Comparison of ENCODE assay signal across 11 cellular contexts in the genomic region with DNA sequence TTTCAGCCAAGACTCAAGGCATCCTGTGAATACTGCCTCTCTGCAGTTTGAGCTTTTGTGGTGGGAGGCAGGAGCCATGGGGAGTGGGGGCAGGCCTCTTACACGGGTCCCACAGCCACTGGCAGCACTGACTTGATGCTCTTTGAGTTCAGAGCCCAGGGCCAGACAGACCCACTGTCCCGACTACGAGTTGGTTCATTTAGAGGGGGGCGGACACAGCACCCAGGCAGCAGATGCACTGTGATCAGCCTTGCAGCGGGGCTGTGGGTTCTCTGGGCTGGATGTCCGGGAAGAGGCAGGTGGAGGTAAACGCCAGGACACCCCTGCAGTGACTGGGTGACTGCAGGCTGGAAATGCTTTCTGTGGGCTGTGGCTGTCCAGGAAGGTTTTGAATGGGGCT.
A peak's percentile ranks its signal among the peaks of the same experiment; 100 is the strongest.
DNase-seq lines count a peak whose midpoint lies in the region; ATAC-seq, FAIRE-seq and TF ChIP-seq lines count a peak whose summit lies in the region.
"Had no signal": no experiment of that assay in that cellular context is flagged by ENCODE, and none has a peak within 500 bp of the region (broad histone marks: within the 10 kb centered on the region; RNA-seq: fewer than 3 reads in every experiment).

No MANE protein-coding gene starts in this region.

- ATAC-seq in pancreas: no peak

- in situ Hi-C loops in GM13976 (cut with MboI; ENCODE audit: low sequenced_read_pairs, unreplicated experiment): no loop called here

- peak overlapping the region; percentile 64 for H3K27ac Mint-ChIP-seq in endodermal cell

- POLR2A ChIA-PET in HEK293 (lab: Yijun Ruan, JAX): no interaction called here

- 85 to 94% methylated on average over 6 to 7 of the region's 7 CpGs for WGBS in endodermal cell (ENCODE audit: insufficient coverage in 1 of 2, insufficient read length in 1 of 2), 2 experiments
- 47 to 49% methylated on average over 7 of the region's 7 CpGs for WGBS in pancreas, 2 donors

- peaks cover 49% of the 10 kb centered on the region for H3K4me1 Mint-ChIP-seq in endodermal cell

- H3K9me3 Mint-ChIP-seq in endodermal cell: no peaks in the 10 kb centered on the region
- H3K9me3 Mint-ChIP-seq: activated CD4-positive, alpha-beta memory T cell treated with anti-CD3 and anti-CD28 coated beads for 36 hours had no signal

- H3K4me3 Mint-ChIP-seq in endodermal cell: no peak overlapping the region

- peaks cover 83 to 91% (median 84%) of the 10 kb centered on the region in 11 experiments for H4K20me1 ChIP-seq in BLaER1 treated with 17β-estradiol and CSF1 and Interleukin-3, amounts not matched to agents 10 nM and 100 nM

- DNase-seq in endodermal cell (no peak), pancreas (peak in 1 of 6 donors; percentile 60), NCI-H2227 treated with DMSO at 0.1 percent for 48 hours (lab: John Stamatoyannopoulos, UW) (no peak), GM13976 (ENCODE audit: low spot score) (no peak), SHP77 treated with DMSO at 0.1 percent for 48 hours (lab: John Stamatoyannopoulos, UW) (no peak)
- DNase-seq in stimulated activated CD4-positive, alpha-beta T cell treated with anti-CD3 and anti-CD28 coated beads, Interleukin-2, amount 100 ng/mL, for 48 hours: no peak
- DNase-seq: activated CD4-positive, alpha-beta memory T cell treated with anti-CD3 and anti-CD28 coated beads for 36 hours; amniotic stem cell; stimulated activated CD4-positive, alpha-beta T cell treated with anti-CD3 and anti-CD28 coated beads, Interleukin-1b, Interleukin-23, amount 100 ng/mL, for 48 hours had no signal

- TF ChIP-seq CTCF in HEK293 (tag by site-specific recombination; IDR thresholded peaks at IDR 0.05): no peak
- no peak for TF ChIP-seq CTCF in endodermal cell (conservative IDR thresholded peaks at IDR 0.05)
- no peak for TF ChIP-seq CTCF in pancreas (IDR thresholded peaks at IDR 0.05)
- TF ChIP-seq CTCF in GM13976 (IDR thresholded peaks at IDR 0.05; ENCODE audit: borderline replicate concordance, control extremely low read depth, extremely low read depth, insufficient read depth, missing control alignments): no peak

- H3K36me3 Mint-ChIP-seq in endodermal cell (ENCODE audit: low read depth): no peaks in the 10 kb centered on the region

- H3K4me3 ChIP-seq in BLaER1 treated with 17β-estradiol and CSF1 and Interleukin-3, amounts not matched to agents 10 nM and 100 nM: no peak overlapping the region
- H3K4me3 ChIP-seq in HEK293 (ENCODE audit: low read depth, low read length) (no peak overlapping the region), endodermal cell (ENCODE audit: low read length) (no peak overlapping the region), pancreas (no peak overlapping the region)

- no peaks in the 10 kb centered on the region for H3K9me3 ChIP-seq in BLaER1 treated with 17β-estradiol and CSF1 and Interleukin-3, amounts not matched to agents 10 nM and 100 nM (replicated peaks in 1 of 11)
- no peaks in the 10 kb centered on the region for H3K9me3 ChIP-seq in HEK293 (ENCODE audit: control insufficient read depth, insufficient read depth, low read depth, low read length)
- H3K9me3 ChIP-seq in endodermal cell (ENCODE audit: control insufficient read depth, low read length): no peaks in the 10 kb centered on the region
- no peaks in the 10 kb centered on the region for H3K9me3 ChIP-seq in pancreas

- no peaks in the 10 kb centered on the region for H3K27me3 ChIP-seq in BLaER1 treated with 17β-estradiol and CSF1 and Interleukin-3, amounts not matched to agents 10 nM and 100 nM
- no peaks in the 10 kb centered on the region for H3K27me3 ChIP-seq in endodermal cell (ENCODE audit: control insufficient read depth, insufficient read depth, low read length, poor library complexity, severe bottlenecking)
- H3K27me3 ChIP-seq in pancreas: peaks cover 0 to 6% (median 0%) of the 10 kb centered on the region in 4 donors

- peaks cover 82 to 85% (median 84%) of the 10 kb centered on the region in 10 experiments for H3K4me1 ChIP-seq in BLaER1 treated with 17β-estradiol and CSF1 and Interleukin-3, amounts not matched to agents 10 nM and 100 nM
- H3K4me1 ChIP-seq in HEK293 (ENCODE audit: control insufficient read depth, insufficient read depth, low read length) (peaks cover 11% of the 10 kb centered on the region), endodermal cell (ENCODE audit: control insufficient read depth, insufficient read depth, low read length) (peaks cover 19% of the 10 kb centered on the region), pancreas (peaks cover 29 to 50% (median 30%) of the 10 kb centered on the region in 3 donors)

- H3K9ac ChIP-seq in BLaER1 treated with 17β-estradiol and CSF1 and Interleukin-3, amounts not matched to agents 10 nM and 100 nM: peak overlapping the region in 6 of 11 experiments; percentile 4 to 92 (median 54); a peak in 3 of 22 replicates
- H3K9ac ChIP-seq in endodermal cell (ENCODE audit: extremely low read depth, low read length, poor library complexity, severe bottlenecking): no peak overlapping the region

- CTCF ChIA-PET in HEK293 (lab: Yijun Ruan, JAX): interaction anchor here (0.6 to 0.8 kb wide), 2 partner anchors 22 to 50 kb away, joined by 3 to 4 read pairs; no protein-coding TSS in a partner anchor

- intact Hi-C loops in pancreas (cut with DNase I): no loop called here

- no peak for FAIRE-seq in pancreas (lab: Jason Lieb, UNC)

- peaks cover 0 to 20% (median 0%) of the 10 kb centered on the region in 11 experiments; a peak in 4 of 22 replicates for H3K36me3 ChIP-seq in BLaER1 treated with 17β-estradiol and CSF1 and Interleukin-3, amounts not matched to agents 10 nM and 100 nM
- H3K36me3 ChIP-seq in HEK293 (ENCODE audit: control insufficient read depth in 2 of 2, insufficient read depth in 1 of 2, low read length in 2 of 2) (no peaks in the 10 kb centered on the region), endodermal cell (ENCODE audit: control insufficient read depth, insufficient read depth, low read length) (no peaks in the 10 kb centered on the region), pancreas (no peaks in the 10 kb centered on the region)

- H3K27me3 Mint-ChIP-seq in endodermal cell (ENCODE audit: insufficient read depth): no peaks in the 10 kb centered on the region
- H3K27me3 Mint-ChIP-seq: activated CD4-positive, alpha-beta memory T cell treated with anti-CD3 and anti-CD28 coated beads for 36 hours had no signal

- peak overlapping the region; percentile 96 to 100 (median 99); a peak in 21 of 22 replicates for H3K4me2 ChIP-seq in BLaER1 treated with 17β-estradiol and CSF1 and Interleukin-3, amounts not matched to agents 10 nM and 100 nM

- peak overlapping the region in 1 of 11 experiments; percentile 21; a peak in 1 of 22 replicates for H3K27ac ChIP-seq in BLaER1 treated with 17β-estradiol and CSF1 and Interleukin-3, amounts not matched to agents 10 nM and 100 nM
- 0 out of 2 replicates have a peak overlapping the region, but pooled peaks have one; percentile 27 for H3K27ac ChIP-seq in HEK293 (ENCODE audit: extremely low read depth, low read depth, low read length)
- H3K27ac ChIP-seq in endodermal cell (ENCODE audit: low read depth, low read length): no peak overlapping the region
- peak overlapping the region; percentile 39 to 89 (median 72) for H3K27ac ChIP-seq in pancreas

TF ChIP-seq in HEK293, 187 proteins besides CTCF, POLR2A, EP300 and RAD21:
- TF ChIP-seq ZEB2 (tag by site-specific recombination; IDR thresholded peaks at IDR 0.05) (no peak), GLI4 (tag by site-specific recombination; IDR thresholded peaks at IDR 0.05) (no peak), ZNF501 (tag by site-specific recombination; IDR thresholded peaks at IDR 0.05) (no peak)
- TF ChIP-seq, protein P1, sequence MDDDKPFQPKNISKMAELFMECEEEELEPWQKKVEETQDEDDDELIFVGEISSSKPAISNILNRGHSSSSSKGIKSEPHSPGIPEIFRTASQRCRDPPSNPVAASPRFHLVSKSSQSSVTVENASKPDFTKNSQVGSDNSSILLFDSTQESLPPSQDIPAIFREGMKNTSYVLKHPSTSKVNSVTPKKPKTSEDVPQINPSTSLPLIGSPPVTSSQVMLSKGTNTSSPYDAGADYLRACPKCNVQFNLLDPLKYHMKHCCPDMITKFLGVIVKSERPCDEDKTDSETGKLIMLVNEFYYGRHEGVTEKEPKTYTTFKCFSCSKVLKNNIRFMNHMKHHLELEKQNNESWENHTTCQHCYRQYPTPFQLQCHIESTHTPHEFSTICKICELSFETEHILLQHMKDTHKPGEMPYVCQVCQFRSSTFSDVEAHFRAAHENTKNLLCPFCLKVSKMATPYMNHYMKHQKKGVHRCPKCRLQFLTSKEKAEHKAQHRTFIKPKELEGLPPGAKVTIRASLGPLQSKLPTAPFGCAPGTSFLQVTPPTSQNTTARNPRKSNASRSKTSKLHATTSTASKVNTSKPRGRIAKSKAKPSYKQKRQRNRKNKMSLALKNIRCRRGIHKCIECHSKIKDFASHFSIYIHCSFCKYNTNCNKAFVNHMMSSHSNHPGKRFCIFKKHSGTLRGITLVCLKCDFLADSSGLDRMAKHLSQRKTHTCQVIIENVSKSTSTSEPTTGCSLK (tag by site-specific recombination; IDR thresholded peaks at IDR 0.05): no peak
- TF ChIP-seq, protein P2, sequence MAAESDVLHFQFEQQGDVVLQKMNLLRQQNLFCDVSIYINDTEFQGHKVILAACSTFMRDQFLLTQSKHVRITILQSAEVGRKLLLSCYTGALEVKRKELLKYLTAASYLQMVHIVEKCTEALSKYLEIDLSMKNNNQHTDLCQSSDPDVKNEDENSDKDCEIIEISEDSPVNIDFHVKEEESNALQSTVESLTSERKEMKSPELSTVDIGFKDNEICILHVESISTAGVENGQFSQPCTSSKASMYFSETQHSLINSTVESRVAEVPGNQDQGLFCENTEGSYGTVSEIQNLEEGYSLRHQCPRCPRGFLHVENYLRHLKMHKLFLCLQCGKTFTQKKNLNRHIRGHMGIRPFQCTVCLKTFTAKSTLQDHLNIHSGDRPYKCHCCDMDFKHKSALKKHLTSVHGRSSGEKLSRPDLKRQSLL (tag by site-specific recombination; IDR thresholded peaks at IDR 0.05): no peak
